In the genomic region with DNA sequence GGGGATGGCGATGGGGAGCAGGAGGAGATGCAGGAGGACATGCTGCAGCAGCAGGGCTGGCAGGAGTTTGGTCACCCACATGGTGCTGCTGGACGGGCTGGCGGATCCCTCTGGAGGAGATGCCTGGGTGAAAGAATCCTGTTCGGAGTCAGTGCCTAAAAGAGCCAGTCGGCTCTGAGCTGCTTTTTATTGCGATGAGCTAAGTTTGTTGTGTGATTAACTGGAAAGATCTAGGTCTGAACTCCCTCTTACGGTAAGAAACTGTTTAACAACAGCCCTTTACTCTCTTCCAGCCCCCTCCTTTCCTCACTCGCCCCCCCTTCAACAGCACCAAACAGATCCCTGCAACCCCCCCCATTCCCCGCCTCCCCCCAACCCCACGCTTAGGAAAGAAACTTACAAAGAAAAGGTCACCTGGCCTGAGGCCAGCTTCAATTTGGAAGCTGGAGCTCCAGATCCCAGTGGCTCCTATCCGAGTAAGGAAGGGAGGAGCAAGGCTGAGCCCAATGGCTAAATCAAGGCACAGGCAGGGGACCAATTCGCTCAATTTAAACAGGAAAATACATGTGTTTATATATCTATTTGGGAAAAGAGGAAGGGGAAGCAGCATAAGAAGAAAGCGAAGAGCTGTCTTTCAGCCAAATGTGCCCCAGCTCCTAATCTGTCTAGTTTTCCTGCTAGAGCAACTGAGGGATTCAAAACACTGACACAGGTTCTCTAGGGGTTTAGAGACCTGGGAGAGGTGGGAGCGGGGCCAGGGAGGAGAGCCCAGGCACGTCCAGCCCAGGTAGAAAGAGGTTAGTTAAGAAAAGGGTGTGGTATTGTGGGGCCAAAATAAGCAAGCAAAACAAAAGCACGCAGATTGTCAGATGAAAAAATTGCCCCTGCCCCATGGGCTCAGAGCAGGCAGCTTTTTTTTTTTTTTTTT, we compare ENCODE assay signal across 8 cellular contexts. TPM values are rescaled to one million over a fixed set of nuclear protein-coding genes. Genes with fewer than 3 reads are reported as not detected.
DNase-seq lines count a peak whose midpoint lies in the region; ATAC-seq and TF ChIP-seq lines count a peak whose summit lies in the region.

A gene (minus strand): TSS at position 157 of the 928 bp plus-strand sequence. CDS start 76 bp downstream, at position 81.

- TF ChIP-seq RAD21 in IMR-90 (IDR thresholded peaks at IDR 0.05; ENCODE audit: low read length) = peak; percentile 40

- peak within 1 kb of the TSS; percentile 23 for H3K27ac ChIP-seq in ACC112 (ENCODE audit: low read depth, low read length)
- peak within 1 kb of the TSS; percentile 95 for H3K27ac ChIP-seq in IMR-90 (ENCODE audit: insufficient read depth, low read length)
- H3K27ac ChIP-seq in coronary artery = peak within 1 kb of the TSS; percentile 71 to 76

- H3K4me3 ChIP-seq in ACC112 (ENCODE audit: low read depth, low read length) (peak within 1 kb of the TSS; percentile 84), IMR-90 (ENCODE audit: insufficient read depth, low read depth, low read length) (peak within 1 kb of the TSS; percentile 53), coronary artery (peak within 1 kb of the TSS; percentile 70)

- H2BK5ac ChIP-seq in IMR-90 (ENCODE audit: low read depth, low read length, poor library complexity, severe bottlenecking) = peak within 1 kb of the TSS; percentile 52

- peak within 1 kb of the TSS; percentile 60 for H3K4me2 ChIP-seq in IMR-90 (ENCODE audit: low read depth, low read length)

- H3K14ac ChIP-seq in IMR-90 (replicated peaks; ENCODE audit: low read depth, low read length) = peak within 1 kb of the TSS; percentile 92

- peak within 1 kb of the TSS; percentile 90 for H2AK5ac ChIP-seq in IMR-90 (ENCODE audit: low read depth, low read length)

- H4K20me1 ChIP-seq in IMR-90 (ENCODE audit: insufficient read depth, low read length) = no peaks in the 10 kb centered on the region

- peak within 1 kb of the TSS; percentile 80 for H4K91ac ChIP-seq in IMR-90 (ENCODE audit: insufficient read depth, low read depth, low read length)

- H3K36me3 Mint-ChIP-seq in naive thymus-derived CD8-positive, alpha-beta T cell = no peaks in the 10 kb centered on the region

- H3K23ac ChIP-seq in IMR-90 (ENCODE audit: low read depth, low read length) = peak within 1 kb of the TSS; percentile 83

- peak within 1 kb of the TSS; percentile 65 to 79 for H4K8ac ChIP-seq in IMR-90 (ENCODE audit: low read depth in 2 of 2, low read length in 2 of 2)

- peaks cover 0 to 14% (median 1%) of the 10 kb centered on the region in 5 donors for H3K27me3 Mint-ChIP-seq in naive thymus-derived CD8-positive, alpha-beta T cell

- ATAC-seq in IMR-90 (ENCODE audit: low read depth) (peak; percentile 82), HG03280 (IDR thresholded peaks at IDR 0.05; ENCODE audit: unreplicated experiment) (no peak)
- no peak for ATAC-seq in naive thymus-derived CD8-positive, alpha-beta T cell

- H3K4me1 ChIP-seq in ACC112 (ENCODE audit: control insufficient read depth, insufficient read depth, low read length, unreplicated experiment) (peaks cover 21% of the 10 kb centered on the region), IMR-90 (ENCODE audit: control insufficient read depth, insufficient read depth, low read length) (peaks cover 6% of the 10 kb centered on the region)

- 0% methylated on average over 2 of the region's 16 CpGs; no CpG with 5 or more reads in 1 of the 2 experiments for WGBS in IMR-90 (ENCODE audit: extremely low coverage in 2 of 2, insufficient read length in 1 of 2), 2 experiments

- dilution Hi-C loops in IMR-90 (cut with HindIII; ENCODE audit: low sequenced_read_pairs, unreplicated experiment) = no loop called here

- H3K36me3 ChIP-seq in ACC112 (ENCODE audit: insufficient read depth, low read length) (no peaks in the 10 kb centered on the region), IMR-90 (ENCODE audit: control insufficient read depth, insufficient read depth, low read length) (0 out of 2 replicates have a peak, but pooled peaks cover 1% of the 10 kb centered on the region)

- H2AK9ac ChIP-seq in IMR-90 (replicated peaks; ENCODE audit: low read depth, low read length, poor library complexity) = peak within 1 kb of the TSS; percentile 75

- H3K9ac ChIP-seq in IMR-90 (ENCODE audit: low read depth, low read length) = peak within 1 kb of the TSS; percentile 87

- no peak within 1 kb of the TSS for H3K27ac Mint-ChIP-seq in naive thymus-derived CD8-positive, alpha-beta T cell

- BruUV-seq in IMR-90 (replicated peaks; lab: Mats Ljungman, UMichigan) = no TSS peak

- peak within 1 kb of the TSS; percentile 72 for H2BK15ac ChIP-seq in IMR-90 (ENCODE audit: low read depth, low read length)

- peak within 1 kb of the TSS; percentile 98 for H3K56ac ChIP-seq in IMR-90 (ENCODE audit: extremely low read depth, insufficient read depth, low read length)

- H3K9me1 ChIP-seq in IMR-90 (ENCODE audit: insufficient read depth, low read length) = peaks cover 6% of the 10 kb centered on the region; the same call in 1 of the 2 replicates

- peak within 1 kb of the TSS; percentile 88 for H2BK120ac ChIP-seq in IMR-90 (ENCODE audit: low read depth, low read length)

- peak within 1 kb of the TSS; percentile 86 for H3K4ac ChIP-seq in IMR-90 (ENCODE audit: low read depth, low read length)

- H3K9me3 Mint-ChIP-seq in naive thymus-derived CD8-positive, alpha-beta T cell = peaks cover 0 to 3% (median 0%) of the 10 kb centered on the region in 9 donors

- in situ Hi-C loops in IMR-90 (cut with MboI; ENCODE audit: low sequenced_read_pairs) = no loop called here

- no peak for TF ChIP-seq POLR2A in IMR-90 (IDR thresholded peaks at IDR 0.05; ENCODE audit: low read depth, low read length)

- DNase-seq in IMR-90 (peak; percentile 87), coronary artery (ENCODE audit: low spot score) (peak; percentile 81), medulla oblongata (ENCODE audit: extremely low spot score) (peak; percentile 64), ureter (ENCODE audit: low spot score) (peak; percentile 80), HuH-7.5 (ENCODE audit: low spot score) (no peak)
- DNase-seq in naive thymus-derived CD8-positive, alpha-beta T cell = no peak

- peaks cover 36% of the 10 kb centered on the region for H3K79me2 ChIP-seq in ACC112 (ENCODE audit: control insufficient read depth, insufficient read depth, low read length, unreplicated experiment)

- peak; percentile 48 for TF ChIP-seq CTCF in IMR-90 (conservative IDR thresholded peaks at IDR 0.05; ENCODE audit: low read depth, low read length)
- no peak for TF ChIP-seq CTCF in coronary artery (IDR thresholded peaks at IDR 0.05)

- peak within 1 kb of the TSS in 1 of 10 donors; percentile 73 for H3K4me3 Mint-ChIP-seq in naive thymus-derived CD8-positive, alpha-beta T cell

- intact Hi-C loops in IMR-90 (cut with micrococcal nuclease) = loop anchor here (1.0 to 5.0 kb wide), 4 partner anchors 43 to 269 kb away; no protein-coding TSS in a partner anchor

- H2AFZ ChIP-seq in ACC112 (ENCODE audit: low read length, unreplicated experiment) (peak within 1 kb of the TSS; percentile 91), IMR-90 (replicated peaks; ENCODE audit: low read length, poor library complexity) (peak within 1 kb of the TSS; percentile 80)

- CTCF ChIA-PET in IMR-90 (lab: Yijun Ruan, JAX) = interaction anchor here (1.0 to 1.8 kb wide), 6 partner anchors 18 to 269 kb away, joined by 4 to 9 read pairs (median 4); no protein-coding TSS in a partner anchor

- no peaks in the 10 kb centered on the region for H3K27me3 ChIP-seq in ACC112 (ENCODE audit: insufficient read depth, low read length)
- no peaks in the 10 kb centered on the region for H3K27me3 ChIP-seq in IMR-90 (ENCODE audit: control insufficient read depth, insufficient read depth, low read length)

- H3K9me3 ChIP-seq in IMR-90 (ENCODE audit: control insufficient read depth, insufficient read depth, low read length) = no peaks in the 10 kb centered on the region

- peak within 1 kb of the TSS; percentile 81 for H2BK20ac ChIP-seq in IMR-90 (ENCODE audit: low read depth, low read length)

- peak within 1 kb of the TSS; percentile 86 for H3K18ac ChIP-seq in IMR-90 (ENCODE audit: low read depth, low read length)

- H3K4me1 Mint-ChIP-seq in naive thymus-derived CD8-positive, alpha-beta T cell = peaks cover 0 to 11% (median 6%) of the 10 kb centered on the region in 4 donors

- peak within 1 kb of the TSS; percentile 77 for H4K5ac ChIP-seq in IMR-90 (ENCODE audit: low read depth, low read length)

- POLR2A ChIA-PET in IMR-90 (lab: Charles Lee; ENCODE audit: unreplicated experiment) = interaction anchor here (0.5 to 1.6 kb wide), 4 partner anchors 45 to 272 kb away, joined by 3 to 7 read pairs (median 6); no protein-coding TSS in a partner anchor
- POLR2A ChIA-PET in naive thymus-derived CD8-positive, alpha-beta T cell (lab: Charles Lee) = no interaction called here

- peaks cover 12 to 17% of the 10 kb centered on the region in 2 experiments for H3K79me1 ChIP-seq in IMR-90 (ENCODE audit: low read depth in 1 of 2, low read length in 2 of 2)

TF ChIP-seq in IMR-90, 13 proteins besides CTCF, POLR2A, EP300 and RAD21 (continues in another document):
- no peak for TF ChIP-seq FOS (IDR thresholded peaks at IDR 0.05; ENCODE audit: low read depth, low read length)
- TF ChIP-seq BHLHE40 (IDR thresholded peaks at IDR 0.05; ENCODE audit: low read depth, low read length) = no peak
- TF ChIP-seq, protein P1, sequence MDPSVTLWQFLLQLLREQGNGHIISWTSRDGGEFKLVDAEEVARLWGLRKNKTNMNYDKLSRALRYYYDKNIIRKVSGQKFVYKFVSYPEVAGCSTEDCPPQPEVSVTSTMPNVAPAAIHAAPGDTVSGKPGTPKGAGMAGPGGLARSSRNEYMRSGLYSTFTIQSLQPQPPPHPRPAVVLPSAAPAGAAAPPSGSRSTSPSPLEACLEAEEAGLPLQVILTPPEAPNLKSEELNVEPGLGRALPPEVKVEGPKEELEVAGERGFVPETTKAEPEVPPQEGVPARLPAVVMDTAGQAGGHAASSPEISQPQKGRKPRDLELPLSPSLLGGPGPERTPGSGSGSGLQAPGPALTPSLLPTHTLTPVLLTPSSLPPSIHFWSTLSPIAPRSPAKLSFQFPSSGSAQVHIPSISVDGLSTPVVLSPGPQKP (IDR thresholded peaks at IDR 0.05; ENCODE audit: borderline replicate concordance, low read depth, low read length) = no peak
- TF ChIP-seq CHD1 (IDR thresholded peaks at IDR 0.05; ENCODE audit: low read depth, low read length) = no peak
- TF ChIP-seq CEBPB (IDR thresholded peaks at IDR 0.05; ENCODE audit: low read depth, low read length) = no peak
- peak; percentile 36; the same call in 1 of the 2 replicates for TF ChIP-seq SMC3 (IDR thresholded peaks at IDR 0.05; ENCODE audit: low read depth, low read length)
- no peak for TF ChIP-seq NFE2L2 (IDR thresholded peaks at IDR 0.05; ENCODE audit: low read depth, low read length)
- no peak for TF ChIP-seq MAFK (IDR thresholded peaks at IDR 0.05; ENCODE audit: low read depth, low read length)
- peak; percentile 93 for TF ChIP-seq MXI1 (IDR thresholded peaks at IDR 0.05; ENCODE audit: borderline replicate concordance, low read depth, low read length)

RNA-seq across cellular contexts. Expression of the gene that starts here (rescaled TPM):
- total RNA-seq in IMR-90 (2012; rRNA removed) = 38.3 and 50.9 TPM in 2 replicates
- polyA plus RNA-seq in IMR-90 (2012; rRNA removed) = 14.4 and 16.8 TPM in 2 replicates
- 5.0 and 9.8 TPM in 2 replicates for polyA plus RNA-seq in IMR-90 (2012; cell fraction: cytosol; rRNA removed)
- 3.2 and 38.7 TPM in 2 replicates for polyA plus RNA-seq in IMR-90 (2012; cell fraction: nucleus; rRNA removed; ENCODE audit: low replicate concordance)
- total RNA-seq in ureter = 20.9 TPM
- total RNA-seq in naive thymus-derived CD8-positive, alpha-beta T cell = under 1 TPM in 1 of 2 experiments, not detected in 1; 0.23 TPM
- not detected for polyA plus RNA-seq in naive thymus-derived CD8-positive, alpha-beta T cell

Comparison
In these comparisons a context has a peak if more than half of its experiments do, and no peak if none do; other contexts are left out.
1. RNA of the gene that starts here (total RNA-seq): 38.3 to 50.9 TPM in IMR-90 and 20.9 TPM in ureter (single experiment); 0.23 TPM in naive thymus-derived CD8-positive, alpha-beta T cell; every median in the first group is over 10 times any median in the second.
2. H3K27ac ChIP-seq: peak in every context shown above with its lines; median percentile 95 in IMR-90; 74 in coronary artery; 23 in ACC112.
3. DNase-seq: peak in IMR-90 (single experiment), coronary artery (single experiment), medulla oblongata (single experiment) and ureter (single experiment); none in HuH-7.5 (single experiment) and naive thymus-derived CD8-positive, alpha-beta T cell (0 of 10).
4. Peak in every context shown above with its lines, with median percentiles within 50 percentile points of each other: H3K4me3 ChIP-seq.